22 cellular contexts compared by ENCODE assay signal in genomic region chr7:28382146-28382545, GRCh38.
"Had no signal": no experiment of that assay in that cellular context is flagged by ENCODE, and none has a peak within 500 bp of the region (broad histone marks: within the 10 kb centered on the region; RNA-seq: fewer than 3 reads in every experiment).

No MANE protein-coding gene starts in this region.

- H3K9ac ChIP-seq: SK-N-SH had no signal

- H3K4me3 ChIP-seq: MG63 had no signal

- H3K27ac ChIP-seq: RWPE1 had no signal

- H3K27me3 ChIP-seq: MG63 had no signal

- H3K4me2 ChIP-seq: SK-N-SH had no signal

- ATAC-seq: Panc1, PC-3, T-cell had no signal

- H3K36me3 ChIP-seq: MG63 had no signal

- H3K9me3 ChIP-seq: SK-N-SH had no signal

- DNase-seq: Karpas-422, KBM-7, MG63, NCI-H1092 treated with DMSO at 0.1 percent for 48 hours, NCI-H1417, NCI-H1436 treated with DMSO at 0.1 percent for 48 hours, NCI-H1694, NCI-H187 treated with DMSO at 0.1 percent for 48 hours, NCI-H2029 treated with DMSO at 0.1 percent for 48 hours, NCI-H2171 treated with DMSO at 0.1 percent for 48 hours, NCI-H345, NCI-H446 treated with DMSO at 0.1 percent for 48 hours, NCI-H510A treated with DMSO at 0.1 percent for 48 hours, NCI-H526, NCI-H748 treated with DMSO at 0.1 percent for 48 hours, PC-3, SHP77, SK-N-SH, SW 1271, T-cell had no signal
